In the genomic region with DNA sequence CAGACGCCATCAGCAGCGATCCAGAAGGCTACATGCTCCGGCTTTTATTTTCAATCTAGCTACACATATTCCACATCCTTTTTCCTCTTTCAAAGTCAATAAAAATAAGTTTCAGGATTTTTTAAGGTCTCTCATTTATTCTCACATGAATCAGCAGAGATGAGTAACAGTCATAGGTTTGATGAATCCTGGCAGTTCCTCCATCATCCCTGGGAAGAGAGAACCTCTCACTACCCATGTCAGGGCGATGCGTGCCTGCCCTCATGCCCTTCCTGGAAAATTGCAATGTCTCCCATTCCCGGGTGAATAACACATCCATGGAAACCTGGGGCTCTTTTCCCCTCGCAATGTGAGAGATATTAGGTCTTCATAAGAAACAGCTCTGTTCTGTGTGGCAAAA, we compare ENCODE assay signal across 29 cellular contexts.
"Had no signal": no experiment of that assay in that cellular context is flagged by ENCODE, and none has a peak within 500 bp of the region (broad histone marks: within the 10 kb centered on the region; RNA-seq: fewer than 3 reads in every experiment).

No MANE protein-coding gene starts in this region.

- H3K79me2 ChIP-seq: hepatocyte had no signal

- H3K36me3 Mint-ChIP-seq: naive thymus-derived CD8-positive, alpha-beta T cell; stimulated activated memory B cell treated with anti-CD40 and anti-IgM and Interleukin-4, amounts not matched to agents 10 μg/mL and 1 μg/mL and 100 μg/mL, for 72 hours had no signal

- H3K27ac ChIP-seq: hepatocyte, left lung, lower lobe of right lung, pancreas, prostate gland, testis, thyroid gland, transverse colon, upper lobe of left lung, vagina had no signal

- H3K4me1 ChIP-seq: left lung, lower lobe of right lung, pancreas, prostate gland, testis, thyroid gland, transverse colon, upper lobe of left lung, vagina had no signal

- H3K36me3 ChIP-seq: left lung, lower lobe of right lung, pancreas, prostate gland, thyroid gland, transverse colon, upper lobe of left lung, vagina had no signal

- H3K4me1 Mint-ChIP-seq: naive thymus-derived CD8-positive, alpha-beta T cell; nephron; stimulated activated memory B cell treated with anti-CD40 and anti-IgM and Interleukin-4, amounts not matched to agents 10 μg/mL and 1 μg/mL and 100 μg/mL, for 72 hours; stimulated activated naive CD8-positive, alpha-beta T cell treated with anti-CD3 and anti-CD28 coated beads, Interleukin-15, amount 100 ng/mL, for 72 hours had no signal

- H3K4me2 ChIP-seq: hepatocyte, smooth muscle cell had no signal

- ATAC-seq: left cardiac atrium; left lung; lower lobe of right lung; naive thymus-derived CD8-positive, alpha-beta T cell; pancreas; right cardiac atrium; sciatic nerve; stimulated activated memory B cell treated with anti-CD40 and anti-IgM and Interleukin-4, amounts not matched to agents 10 μg/mL and 1 μg/mL and 100 μg/mL, for 72 hours; stimulated activated naive CD8-positive, alpha-beta T cell treated with anti-CD3 and anti-CD28 coated beads, Interleukin-15, amount 100 ng/mL, for 72 hours had no signal

- H3K27me3 ChIP-seq: hepatocyte, testis, thyroid gland, transverse colon, upper lobe of left lung, vagina had no signal

- H3K4me3 Mint-ChIP-seq: naive thymus-derived CD8-positive, alpha-beta T cell; nephron; neural crest cell; stimulated activated memory B cell treated with anti-CD40 and anti-IgM and Interleukin-4, amounts not matched to agents 10 μg/mL and 1 μg/mL and 100 μg/mL, for 72 hours; stimulated activated naive CD8-positive, alpha-beta T cell treated with anti-CD3 and anti-CD28 coated beads, Interleukin-15, amount 100 ng/mL, for 72 hours had no signal

- H3K4me3 ChIP-seq: hepatocyte, left lung, lower lobe of right lung, pancreas, prostate gland, smooth muscle cell, testis, thyroid gland, transverse colon, upper lobe of left lung, vagina had no signal

- DNase-seq: islet precursor cell; left cardiac atrium; left lung; lower lobe of right lung; mammary epithelial cell; mesenchymal stem cell; naive thymus-derived CD8-positive, alpha-beta T cell; pancreas; posterior cingulate gyrus; retina; right cardiac atrium; stimulated activated CD4-positive, alpha-beta T cell treated with anti-CD3 and anti-CD28 coated beads, Interleukin-1b, Interleukin-23, amount 100 ng/mL, for 48 hours; stimulated activated CD4-positive, alpha-beta T cell treated with anti-CD3 and anti-CD28 coated beads, Interleukin-2, amount 100 ng/mL, for 48 hours; stimulated activated CD4-positive, alpha-beta T cell treated with anti-CD3 and anti-CD28 coated beads, Interleukin-4, amount 100 ng/mL, for 4 hours; stimulated activated CD8-positive, alpha-beta memory T cell treated with anti-CD3 and anti-CD28 coated beads, Interleukin-4, amount 100 ng/mL, for 48 hours; stimulated activated naive CD4-positive, alpha-beta T cell treated with Interleukin-2 at 50 U/mL for 16 hours; stimulated activated naive CD8-positive, alpha-beta T cell treated with anti-CD3 and anti-CD28 coated beads, Interleukin-15, amount 100 ng/mL, for 72 hours; testis; thyroid gland; transverse colon; upper lobe of left lung had no signal

- H3K27ac Mint-ChIP-seq: naive thymus-derived CD8-positive, alpha-beta T cell; nephron; stimulated activated memory B cell treated with anti-CD40 and anti-IgM and Interleukin-4, amounts not matched to agents 10 μg/mL and 1 μg/mL and 100 μg/mL, for 72 hours; stimulated activated naive CD8-positive, alpha-beta T cell treated with anti-CD3 and anti-CD28 coated beads, Interleukin-15, amount 100 ng/mL, for 72 hours had no signal

- H3K9me3 ChIP-seq: left lung, lower lobe of right lung, pancreas, prostate gland, testis, thyroid gland, transverse colon, upper lobe of left lung, vagina had no signal

- H3K9me3 Mint-ChIP-seq: naive thymus-derived CD8-positive, alpha-beta T cell; nephron; stimulated activated memory B cell treated with anti-CD40 and anti-IgM and Interleukin-4, amounts not matched to agents 10 μg/mL and 1 μg/mL and 100 μg/mL, for 72 hours; stimulated activated naive CD8-positive, alpha-beta T cell treated with anti-CD3 and anti-CD28 coated beads, Interleukin-15, amount 100 ng/mL, for 72 hours had no signal

- FAIRE-seq: pancreas had no signal

- H2AFZ ChIP-seq: hepatocyte had no signal
